8 cellular contexts compared by ENCODE assay signal in genomic region chr9:122159026-122159924, GRCh38. TPM values are rescaled to one million over a fixed set of nuclear protein-coding genes. Genes with fewer than 3 reads are reported as not detected.
DNase-seq lines count a peak whose midpoint lies in the region; ATAC-seq and TF ChIP-seq lines count a peak whose summit lies in the region.

Gene MORN5 (plus strand): TSS chr9:122159908. CDS start chr9:122159973, 65 bp downstream.
Gene NDUFA8 (minus strand): TSS chr9:122159779. CDS start chr9:122159677, 102 bp downstream.

- ATAC-seq in HG02884 (IDR thresholded peaks at IDR 0.05; ENCODE audit: unreplicated experiment) (peak; percentile 95), upper lobe of right lung (peak; percentile 99)

- H3K36me3 ChIP-seq in left ventricle myocardium inferior (no peaks in the 10 kb centered on the region), upper lobe of right lung (no peaks in the 10 kb centered on the region)

- DNase-seq in NCI-H146 treated with DMSO at 0.1 percent for 48 hours (lab: John Stamatoyannopoulos, UW; ENCODE audit: unreplicated experiment) (peak; percentile 81), T-helper 1 cell (peak; percentile 92 to 96 (median 94)), amygdala (lab: John Stamatoyannopoulos, UW) (peak; percentile 13 to 95 (median 86)), left ventricle myocardium inferior (peak; percentile 95), posterior vena cava (ENCODE audit: low spot score) (peak; percentile 99), upper lobe of right lung (peak; percentile 98)

- no peaks in the 10 kb centered on the region for H3K27me3 ChIP-seq in left ventricle myocardium inferior (ENCODE audit: low read depth)
- no peaks in the 10 kb centered on the region for H3K27me3 ChIP-seq in upper lobe of right lung

- H3K9me3 ChIP-seq in left ventricle myocardium inferior (replicated peaks) (peaks cover 12% of the 10 kb centered on the region), upper lobe of right lung (peaks cover 4% of the 10 kb centered on the region)

- peak; percentile 78 for TF ChIP-seq POLR2A in GM15510 (IDR thresholded peaks at IDR 0.05; ENCODE audit: borderline replicate concordance, extremely low read depth, insufficient read length)

- H3K4me1 ChIP-seq in left ventricle myocardium inferior (peaks cover 58% of the 10 kb centered on the region), upper lobe of right lung (peaks cover 28% of the 10 kb centered on the region)

- intact Hi-C loops in left ventricle myocardium inferior (cut with micrococcal nuclease): no loop called here
- intact Hi-C loops in posterior vena cava (cut with DNase I): no loop called here
- intact Hi-C loops in upper lobe of right lung (cut with DNase I): no loop called here

- H3K27ac ChIP-seq in left ventricle myocardium inferior (replicated peaks): peak within 1 kb of the TSS; percentile 94
- H3K27ac ChIP-seq in upper lobe of right lung: peak within 1 kb of the TSS; percentile 92

- H3K4me3 ChIP-seq in left ventricle myocardium inferior (peak within 1 kb of the TSS; percentile 85), upper lobe of right lung (peak within 1 kb of the TSS; percentile 98)

- peak; percentile 41 for TF ChIP-seq CTCF in left ventricle myocardium inferior (IDR thresholded peaks at IDR 0.05; ENCODE audit: borderline replicate concordance)
- TF ChIP-seq CTCF in upper lobe of right lung (IDR thresholded peaks at IDR 0.05): no peak

RNA-seq across cellular contexts. Expression of gene MORN5, which starts in this region (rescaled TPM):
- total RNA-seq in left ventricle myocardium inferior (not detected), posterior vena cava (1 to 10 TPM in 1 of 2 donors, under 1 TPM in 1; 0.95 to 1.5 TPM), upper lobe of right lung (not detected)

RNA-seq across cellular contexts. Expression of gene NDUFA8, which starts in this region (rescaled TPM):
- 311 TPM for total RNA-seq in left ventricle myocardium inferior
- total RNA-seq in posterior vena cava: 10 to 100 TPM; 36.5 to 38.2 TPM
- 41.5 TPM for total RNA-seq in upper lobe of right lung

Comparison
In these comparisons a context has a peak if more than half of its experiments do, and no peak if none do; other contexts are left out.
1. Peak in every context shown above with its lines: DNase-seq, ATAC-seq, H3K4me3 ChIP-seq and H3K27ac ChIP-seq.